Comparison of ENCODE assay signal across 9 cellular contexts in genomic region chr12:113232787-113233585, GRCh38. TPM values are rescaled to one million over a fixed set of nuclear protein-coding genes. Genes with fewer than 3 reads are reported as not detected.
DNase-seq lines count a peak whose midpoint lies in the region; ATAC-seq and TF ChIP-seq lines count a peak whose summit lies in the region.
"Had no signal": no experiment of that assay in that cellular context is flagged by ENCODE, and none has a peak within 500 bp of the region (broad histone marks: within the 10 kb centered on the region; RNA-seq: fewer than 3 reads in every experiment).

No MANE protein-coding gene starts in this region.

- H3K27me3 Mint-ChIP-seq in glutamatergic neuron (ENCODE audit: unreplicated experiment) = peaks cover 3% of the 10 kb centered on the region

- peak; percentile 94 for DNase-seq in NCI-H2196 treated with DMSO at 0.1 percent for 48 hours (lab: John Stamatoyannopoulos, UW; ENCODE audit: unreplicated experiment)
- peak; percentile 25 for DNase-seq in activated CD8-positive, alpha-beta memory T cell treated with anti-CD3 and anti-CD28 coated beads, Interleukin-2, amount 50 U/mL, for 24 hours (ENCODE audit: extremely low read depth)
- peak; percentile 34 for DNase-seq in glutamatergic neuron
- peak; percentile 82 for DNase-seq in retinal pigment epithelial cell (ENCODE audit: low read depth)
- no peak for DNase-seq in cerebellar cortex (ENCODE audit: low spot score)
- DNase-seq in T1000 (lab: John Stamatoyannopoulos, UW) = no peak

- H3K36me3 Mint-ChIP-seq in glutamatergic neuron (ENCODE audit: unreplicated experiment) = peaks cover 4% of the 10 kb centered on the region

- no peak overlapping the region for H3K4me3 ChIP-seq in retinal pigment epithelial cell (ENCODE audit: low read length)
- H3K4me3 ChIP-seq: body of pancreas had no signal

- TF ChIP-seq CTCF in glutamatergic neuron (IDR thresholded peaks at IDR 0.05; ENCODE audit: partially characterized antibody, unreplicated experiment) = no peak
- no peak for TF ChIP-seq CTCF in retinal pigment epithelial cell (conservative IDR thresholded peaks at IDR 0.05; ENCODE audit: low read depth, low read length)

- ATAC-seq in GM18861 (IDR thresholded peaks at IDR 0.05; ENCODE audit: unreplicated experiment) (peak; percentile 51), HG03025 (IDR thresholded peaks at IDR 0.05; ENCODE audit: low FRiP score, unreplicated experiment) (peak; percentile 56)
- ATAC-seq: body of pancreas had no signal

- H3K4me3 Mint-ChIP-seq in glutamatergic neuron (ENCODE audit: unreplicated experiment) = peak overlapping the region; percentile 49

- no peak overlapping the region for H3K27ac Mint-ChIP-seq in glutamatergic neuron (ENCODE audit: unreplicated experiment)

- H3K9me3 Mint-ChIP-seq in glutamatergic neuron (ENCODE audit: unreplicated experiment) = peaks cover 4% of the 10 kb centered on the region

- H3K4me1 Mint-ChIP-seq in glutamatergic neuron (ENCODE audit: low read depth, unreplicated experiment) = peaks cover 15% of the 10 kb centered on the region

RNA-seq across cellular contexts. Expression of gene TPCN1, which starts 11.7 kb away (rescaled TPM):
- 7.9 TPM for total RNA-seq in glutamatergic neuron (ENCODE audit: unreplicated experiment)

RNA-seq across cellular contexts. Expression of gene RITA1, which starts 47.5 kb away (rescaled TPM):
- 6.7 TPM for total RNA-seq in glutamatergic neuron (ENCODE audit: unreplicated experiment)

RNA-seq across cellular contexts. Expression of gene DDX54, which starts 47.7 kb away (rescaled TPM):
- total RNA-seq in glutamatergic neuron (ENCODE audit: unreplicated experiment) = 16.9 TPM

Comparison
In these comparisons a context has a peak if more than half of its experiments do, and no peak if none do; other contexts are left out.
1. DNase-seq: peak in NCI-H2196 treated with DMSO at 0.1 percent for 48 hours (single experiment), activated CD8-positive, alpha-beta memory T cell treated with anti-CD3 and anti-CD28 coated beads, Interleukin-2, amount 50 U/mL, for 24 hours (single experiment), glutamatergic neuron (single experiment) and retinal pigment epithelial cell (single experiment); none in cerebellar cortex (single experiment) and T1000 (single experiment).